In the genomic region with DNA sequence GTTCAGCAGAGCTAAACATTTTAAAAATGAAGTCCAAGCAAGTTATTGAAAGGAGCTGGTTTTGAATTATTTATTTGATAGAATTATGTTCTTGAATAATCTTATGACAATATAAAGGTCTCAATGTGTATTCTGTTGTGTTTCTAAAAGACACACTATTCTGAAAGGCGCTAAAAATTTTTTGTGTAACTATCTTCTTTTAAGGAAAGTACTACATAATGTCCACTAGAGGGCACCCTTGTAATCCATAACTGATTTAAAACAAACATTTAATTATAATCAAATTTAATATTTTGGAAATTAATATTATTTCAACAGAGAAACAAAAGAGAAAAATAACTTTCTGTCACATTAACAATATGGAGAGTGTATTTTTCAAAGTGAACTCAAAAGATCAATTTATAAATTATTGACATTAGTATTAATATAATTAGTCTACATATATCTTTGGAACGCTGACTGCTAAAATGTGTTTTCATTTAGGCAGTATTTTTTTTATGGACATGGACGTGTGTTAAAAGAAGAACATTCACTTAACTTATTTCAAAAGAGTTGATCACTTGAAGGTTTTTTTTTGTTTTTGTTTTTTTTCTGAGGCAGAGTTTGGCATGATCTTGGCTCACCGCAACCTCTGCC, we compare ENCODE assay signal across 1 cellular context.
TF ChIP-seq lines count a peak whose summit lies in the region.

No MANE protein-coding gene starts in this region.

TF ChIP-seq in HCT116, 20 proteins besides CTCF, POLR2A, EP300 and RAD21 (continued from another document):
- TF ChIP-seq SRF (IDR thresholded peaks at IDR 0.05; ENCODE audit: low read depth), result no peak
- TF ChIP-seq, protein P1, sequence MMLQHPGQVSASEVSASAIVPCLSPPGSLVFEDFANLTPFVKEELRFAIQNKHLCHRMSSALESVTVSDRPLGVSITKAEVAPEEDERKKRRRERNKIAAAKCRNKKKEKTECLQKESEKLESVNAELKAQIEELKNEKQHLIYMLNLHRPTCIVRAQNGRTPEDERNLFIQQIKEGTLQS (IDR thresholded peaks at IDR 0.05), result no peak
- TF ChIP-seq EGR1 (IDR thresholded peaks at IDR 0.05; ENCODE audit: low read depth), result no peak
